ENCODE assay signal across 20 cellular contexts in the genomic region with DNA sequence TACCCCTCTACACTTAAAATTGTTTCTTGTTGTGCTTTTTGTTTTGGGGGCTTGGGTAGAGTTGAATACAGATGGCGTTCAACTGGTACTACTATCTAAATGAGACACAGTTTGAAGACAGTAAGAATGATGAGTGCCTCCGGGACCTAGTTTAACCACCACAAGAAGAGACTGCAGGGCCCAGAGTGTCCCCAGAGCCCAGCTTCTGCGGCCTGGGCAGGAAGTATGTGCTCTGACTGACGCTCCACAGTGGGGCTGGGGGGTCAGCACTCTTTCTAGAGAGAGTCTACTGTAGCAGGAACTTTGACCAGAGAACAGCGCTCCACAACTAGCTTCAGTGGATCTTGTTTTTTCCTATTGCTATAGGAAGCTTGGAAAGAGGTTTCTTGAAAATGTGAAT.
"Had no signal": no experiment of that assay in that cellular context is flagged by ENCODE, and none has a peak within 500 bp of the region (broad histone marks: within the 10 kb centered on the region; RNA-seq: fewer than 3 reads in every experiment).

No MANE protein-coding gene starts in this region.

- H3K27ac ChIP-seq: cardiac muscle cell, epithelial cell of prostate, right atrium auricular region, stomach had no signal

- H3K27me3 Mint-ChIP-seq: activated B cell treated with CpG ODN at 0.5 μM for 24 hours; activated CD4-positive, alpha-beta memory T cell treated with anti-CD3 and anti-CD28 coated beads, Interleukin-2, amount 10 ng/mL, durations not matched to agents 7 days and 5 days; progenitor cell of endocrine pancreas; type B pancreatic cell had no signal

- H3K4me3 Mint-ChIP-seq: activated B cell treated with CpG ODN at 0.5 μM for 24 hours; activated CD4-positive, alpha-beta memory T cell treated with anti-CD3 and anti-CD28 coated beads, Interleukin-2, amount 10 ng/mL, durations not matched to agents 7 days and 5 days; mesothelial cell of epicardium; T-helper 2 cell treated with Interferon-gamma antibody and Interleukin-4, amounts not matched to agents 5 μg/mL and 100 μg/mL, for 36 hours; type B pancreatic cell had no signal

- DNase-seq: activated B cell treated with CpG ODN at 0.5 μM for 24 hours; activated CD4-positive, alpha-beta memory T cell treated with anti-CD3 and anti-CD28 coated beads, Interleukin-2, amount 10 ng/mL, durations not matched to agents 7 days and 5 days; activated CD4-positive, alpha-beta T cell treated with anti-CD3 and anti-CD28 coated beads for 4 hours; activated effector memory CD4-positive, alpha-beta T cell treated with anti-CD3 and anti-CD28 coated beads, Interleukin-2, amount 50 U/mL, for 16 hours; activated T-cell treated with anti-CD3 and anti-CD28 coated beads, Interleukin-2, amount 50 U/mL, for 48 hours; amniotic stem cell; foreskin fibroblast; hypothalamus; stimulated activated CD4-positive, alpha-beta T cell treated with anti-CD3 and anti-CD28 coated beads, Interleukin-12 subunit alpha, Interleukin-12 subunit beta, amount 100 ng/mL, for 4 hours; stimulated activated CD4-positive, alpha-beta T cell treated with anti-CD3 and anti-CD28 coated beads, Interleukin-1b, Interleukin-23, amount 100 ng/mL, for 48 hours; stimulated activated CD8-positive, alpha-beta memory T cell treated with anti-CD3 and anti-CD28 coated beads, Interleukin-4, amount 100 ng/mL, for 48 hours; stomach had no signal

- H3K9me3 ChIP-seq: right atrium auricular region, stomach had no signal

- ATAC-seq: activated naive CD4-positive, alpha-beta T cell treated with anti-CD3 and anti-CD28 coated beads, Interleukin-2, amount 50 U/mL, for 72 hours had no signal

- H3K4me1 Mint-ChIP-seq: activated B cell treated with CpG ODN at 0.5 μM for 24 hours had no signal

- H3K27me3 ChIP-seq: cardiac muscle cell, right atrium auricular region, stomach had no signal

- H3K27ac Mint-ChIP-seq: activated B cell treated with CpG ODN at 0.5 μM for 24 hours; activated CD4-positive, alpha-beta memory T cell treated with anti-CD3 and anti-CD28 coated beads, Interleukin-2, amount 10 ng/mL, durations not matched to agents 7 days and 5 days; activated naive CD4-positive, alpha-beta T cell treated with anti-CD3 and anti-CD28 coated beads, Interleukin-2, amount 50 U/mL, for 72 hours; mesothelial cell of epicardium; progenitor cell of endocrine pancreas; T-helper 2 cell treated with Interferon-gamma antibody and Interleukin-4, amounts not matched to agents 5 μg/mL and 100 μg/mL, for 36 hours; type B pancreatic cell had no signal

- H3K4me3 ChIP-seq: cardiac muscle cell, right atrium auricular region, stomach had no signal

- H3K9me3 Mint-ChIP-seq: activated B cell treated with CpG ODN at 0.5 μM for 24 hours; activated CD4-positive, alpha-beta memory T cell treated with anti-CD3 and anti-CD28 coated beads, Interleukin-2, amount 10 ng/mL, durations not matched to agents 7 days and 5 days; activated naive CD4-positive, alpha-beta T cell treated with anti-CD3 and anti-CD28 coated beads, Interleukin-2, amount 50 U/mL, for 72 hours; mesothelial cell of epicardium; T-helper 2 cell treated with Interferon-gamma antibody and Interleukin-4, amounts not matched to agents 5 μg/mL and 100 μg/mL, for 36 hours; type B pancreatic cell had no signal
